In the genomic region with DNA sequence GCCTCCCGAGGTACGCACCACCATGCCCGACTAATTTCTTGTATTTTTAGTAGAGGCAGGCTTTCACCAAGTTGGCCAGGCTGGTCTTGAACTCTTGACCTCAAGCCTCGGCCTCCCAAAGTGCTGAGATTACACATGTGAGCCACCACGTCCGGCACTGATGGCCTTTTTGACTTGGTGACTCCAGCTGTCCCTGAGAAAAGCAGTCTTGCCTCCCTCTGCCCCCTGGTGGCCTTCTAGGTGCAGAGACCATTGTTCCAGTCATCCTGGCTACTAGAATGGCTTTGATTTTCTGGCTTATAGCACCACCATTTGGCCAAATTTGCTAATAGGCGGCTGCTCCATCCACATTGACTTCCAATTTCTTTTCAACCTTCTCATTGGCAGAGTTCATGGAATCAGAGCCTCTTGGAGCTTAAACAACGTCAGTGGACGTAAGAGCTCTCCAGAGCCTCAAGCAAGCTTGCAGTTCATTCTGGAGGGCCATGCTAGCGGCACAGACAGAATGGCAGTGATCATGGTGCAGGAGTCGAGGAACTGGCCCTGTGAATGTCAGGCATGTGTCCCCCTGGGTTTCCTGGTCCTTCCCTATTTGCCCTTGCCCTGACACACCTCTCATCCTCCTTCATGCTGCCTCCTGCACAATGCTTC, we compare ENCODE assay signal across 1 cellular context.
A peak's percentile ranks its signal among the peaks of the same experiment; 100 is the strongest.
TF ChIP-seq lines count a peak whose summit lies in the region.

No MANE protein-coding gene starts in this region.

TF ChIP-seq in HEK293, 187 proteins besides CTCF, POLR2A, EP300 and RAD21 (continued from another document):
- TF ChIP-seq, protein P1, sequence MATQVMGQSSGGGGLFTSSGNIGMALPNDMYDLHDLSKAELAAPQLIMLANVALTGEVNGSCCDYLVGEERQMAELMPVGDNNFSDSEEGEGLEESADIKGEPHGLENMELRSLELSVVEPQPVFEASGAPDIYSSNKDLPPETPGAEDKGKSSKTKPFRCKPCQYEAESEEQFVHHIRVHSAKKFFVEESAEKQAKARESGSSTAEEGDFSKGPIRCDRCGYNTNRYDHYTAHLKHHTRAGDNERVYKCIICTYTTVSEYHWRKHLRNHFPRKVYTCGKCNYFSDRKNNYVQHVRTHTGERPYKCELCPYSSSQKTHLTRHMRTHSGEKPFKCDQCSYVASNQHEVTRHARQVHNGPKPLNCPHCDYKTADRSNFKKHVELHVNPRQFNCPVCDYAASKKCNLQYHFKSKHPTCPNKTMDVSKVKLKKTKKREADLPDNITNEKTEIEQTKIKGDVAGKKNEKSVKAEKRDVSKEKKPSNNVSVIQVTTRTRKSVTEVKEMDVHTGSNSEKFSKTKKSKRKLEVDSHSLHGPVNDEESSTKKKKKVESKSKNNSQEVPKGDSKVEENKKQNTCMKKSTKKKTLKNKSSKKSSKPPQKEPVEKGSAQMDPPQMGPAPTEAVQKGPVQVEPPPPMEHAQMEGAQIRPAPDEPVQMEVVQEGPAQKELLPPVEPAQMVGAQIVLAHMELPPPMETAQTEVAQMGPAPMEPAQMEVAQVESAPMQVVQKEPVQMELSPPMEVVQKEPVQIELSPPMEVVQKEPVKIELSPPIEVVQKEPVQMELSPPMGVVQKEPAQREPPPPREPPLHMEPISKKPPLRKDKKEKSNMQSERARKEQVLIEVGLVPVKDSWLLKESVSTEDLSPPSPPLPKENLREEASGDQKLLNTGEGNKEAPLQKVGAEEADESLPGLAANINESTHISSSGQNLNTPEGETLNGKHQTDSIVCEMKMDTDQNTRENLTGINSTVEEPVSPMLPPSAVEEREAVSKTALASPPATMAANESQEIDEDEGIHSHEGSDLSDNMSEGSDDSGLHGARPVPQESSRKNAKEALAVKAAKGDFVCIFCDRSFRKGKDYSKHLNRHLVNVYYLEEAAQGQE (tag by site-specific recombination; IDR thresholded peaks at IDR 0.05): no peak
- TF ChIP-seq ZNF391 (tag by site-specific recombination; IDR thresholded peaks at IDR 0.05; ENCODE audit: borderline replicate concordance, low read depth) (peak; percentile 43; the same call in 1 of the 2 replicates), PRDM1 (tag by site-specific recombination; IDR thresholded peaks at IDR 0.05) (no peak), EGR2 (tag by site-specific recombination; IDR thresholded peaks at IDR 0.05; ENCODE audit: low read depth) (no peak), ZNF433 (tag by site-specific recombination; IDR thresholded peaks at IDR 0.05; ENCODE audit: low read depth) (no peak), ZXDB (tag by site-specific recombination; IDR thresholded peaks at IDR 0.05) (peak; percentile 62; the same call in 1 of the 2 replicates), ZNF747 (tag by site-specific recombination; IDR thresholded peaks at IDR 0.05) (no peak), OSR2 (tag by site-specific recombination; IDR thresholded peaks at IDR 0.05) (peak; percentile 16; the same call in 1 of the 2 replicates), ZNF274 (IDR thresholded peaks at IDR 0.05; ENCODE audit: low read length) (no peak), ZNF274 (tag by site-specific recombination; IDR thresholded peaks at IDR 0.05; ENCODE audit: borderline replicate concordance) (no peak), ZNF792 (tag by site-specific recombination; IDR thresholded peaks at IDR 0.05) (no peak), SP7 (tag by site-specific recombination; IDR thresholded peaks at IDR 0.05) (peak; percentile 69; the same call in 1 of the 2 replicates)
- TF ChIP-seq, protein P2, sequence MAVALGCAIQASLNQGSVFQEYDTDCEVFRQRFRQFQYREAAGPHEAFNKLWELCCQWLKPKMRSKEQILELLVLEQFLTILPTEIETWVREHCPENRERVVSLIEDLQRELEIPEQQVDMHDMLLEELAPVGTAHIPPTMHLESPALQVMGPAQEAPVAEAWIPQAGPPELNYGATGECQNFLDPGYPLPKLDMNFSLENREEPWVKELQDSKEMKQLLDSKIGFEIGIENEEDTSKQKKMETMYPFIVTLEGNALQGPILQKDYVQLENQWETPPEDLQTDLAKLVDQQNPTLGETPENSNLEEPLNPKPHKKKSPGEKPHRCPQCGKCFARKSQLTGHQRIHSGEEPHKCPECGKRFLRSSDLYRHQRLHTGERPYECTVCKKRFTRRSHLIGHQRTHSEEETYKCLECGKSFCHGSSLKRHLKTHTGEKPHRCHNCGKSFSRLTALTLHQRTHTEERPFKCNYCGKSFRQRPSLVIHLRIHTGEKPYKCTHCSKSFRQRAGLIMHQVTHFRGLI (tag by site-specific recombination; IDR thresholded peaks at IDR 0.05): peak; percentile 27; the same call in 1 of the 2 replicates
- TF ChIP-seq, protein P3, sequence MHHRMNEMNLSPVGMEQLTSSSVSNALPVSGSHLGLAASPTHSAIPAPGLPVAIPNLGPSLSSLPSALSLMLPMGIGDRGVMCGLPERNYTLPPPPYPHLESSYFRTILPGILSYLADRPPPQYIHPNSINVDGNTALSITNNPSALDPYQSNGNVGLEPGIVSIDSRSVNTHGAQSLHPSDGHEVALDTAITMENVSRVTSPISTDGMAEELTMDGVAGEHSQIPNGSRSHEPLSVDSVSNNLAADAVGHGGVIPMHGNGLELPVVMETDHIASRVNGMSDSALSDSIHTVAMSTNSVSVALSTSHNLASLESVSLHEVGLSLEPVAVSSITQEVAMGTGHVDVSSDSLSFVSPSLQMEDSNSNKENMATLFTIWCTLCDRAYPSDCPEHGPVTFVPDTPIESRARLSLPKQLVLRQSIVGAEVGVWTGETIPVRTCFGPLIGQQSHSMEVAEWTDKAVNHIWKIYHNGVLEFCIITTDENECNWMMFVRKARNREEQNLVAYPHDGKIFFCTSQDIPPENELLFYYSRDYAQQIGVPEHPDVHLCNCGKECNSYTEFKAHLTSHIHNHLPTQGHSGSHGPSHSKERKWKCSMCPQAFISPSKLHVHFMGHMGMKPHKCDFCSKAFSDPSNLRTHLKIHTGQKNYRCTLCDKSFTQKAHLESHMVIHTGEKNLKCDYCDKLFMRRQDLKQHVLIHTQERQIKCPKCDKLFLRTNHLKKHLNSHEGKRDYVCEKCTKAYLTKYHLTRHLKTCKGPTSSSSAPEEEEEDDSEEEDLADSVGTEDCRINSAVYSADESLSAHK (tag by site-specific recombination; IDR thresholded peaks at IDR 0.05): no peak
- TF ChIP-seq, protein P4, sequence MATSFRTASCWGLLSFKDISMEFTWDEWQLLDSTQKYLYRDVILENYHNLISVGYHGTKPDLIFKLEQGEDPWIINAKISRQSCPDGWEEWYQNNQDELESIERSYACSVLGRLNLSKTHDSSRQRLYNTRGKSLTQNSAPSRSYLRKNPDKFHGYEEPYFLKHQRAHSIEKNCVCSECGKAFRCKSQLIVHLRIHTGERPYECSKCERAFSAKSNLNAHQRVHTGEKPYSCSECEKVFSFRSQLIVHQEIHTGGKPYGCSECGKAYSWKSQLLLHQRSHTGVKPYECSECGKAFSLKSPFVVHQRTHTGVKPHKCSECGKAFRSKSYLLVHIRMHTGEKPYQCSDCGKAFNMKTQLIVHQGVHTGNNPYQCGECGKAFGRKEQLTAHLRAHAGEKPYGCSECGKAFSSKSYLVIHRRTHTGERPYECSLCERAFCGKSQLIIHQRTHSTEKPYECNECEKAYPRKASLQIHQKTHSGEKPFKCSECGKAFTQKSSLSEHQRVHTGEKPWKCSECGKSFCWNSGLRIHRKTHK (tag by site-specific recombination; IDR thresholded peaks at IDR 0.05): no peak
- TF ChIP-seq, protein P5, sequence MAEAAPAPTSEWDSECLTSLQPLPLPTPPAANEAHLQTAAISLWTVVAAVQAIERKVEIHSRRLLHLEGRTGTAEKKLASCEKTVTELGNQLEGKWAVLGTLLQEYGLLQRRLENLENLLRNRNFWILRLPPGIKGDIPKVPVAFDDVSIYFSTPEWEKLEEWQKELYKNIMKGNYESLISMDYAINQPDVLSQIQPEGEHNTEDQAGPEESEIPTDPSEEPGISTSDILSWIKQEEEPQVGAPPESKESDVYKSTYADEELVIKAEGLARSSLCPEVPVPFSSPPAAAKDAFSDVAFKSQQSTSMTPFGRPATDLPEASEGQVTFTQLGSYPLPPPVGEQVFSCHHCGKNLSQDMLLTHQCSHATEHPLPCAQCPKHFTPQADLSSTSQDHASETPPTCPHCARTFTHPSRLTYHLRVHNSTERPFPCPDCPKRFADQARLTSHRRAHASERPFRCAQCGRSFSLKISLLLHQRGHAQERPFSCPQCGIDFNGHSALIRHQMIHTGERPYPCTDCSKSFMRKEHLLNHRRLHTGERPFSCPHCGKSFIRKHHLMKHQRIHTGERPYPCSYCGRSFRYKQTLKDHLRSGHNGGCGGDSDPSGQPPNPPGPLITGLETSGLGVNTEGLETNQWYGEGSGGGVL (tag by site-specific recombination; IDR thresholded peaks at IDR 0.05): no peak
- TF ChIP-seq, protein P6, sequence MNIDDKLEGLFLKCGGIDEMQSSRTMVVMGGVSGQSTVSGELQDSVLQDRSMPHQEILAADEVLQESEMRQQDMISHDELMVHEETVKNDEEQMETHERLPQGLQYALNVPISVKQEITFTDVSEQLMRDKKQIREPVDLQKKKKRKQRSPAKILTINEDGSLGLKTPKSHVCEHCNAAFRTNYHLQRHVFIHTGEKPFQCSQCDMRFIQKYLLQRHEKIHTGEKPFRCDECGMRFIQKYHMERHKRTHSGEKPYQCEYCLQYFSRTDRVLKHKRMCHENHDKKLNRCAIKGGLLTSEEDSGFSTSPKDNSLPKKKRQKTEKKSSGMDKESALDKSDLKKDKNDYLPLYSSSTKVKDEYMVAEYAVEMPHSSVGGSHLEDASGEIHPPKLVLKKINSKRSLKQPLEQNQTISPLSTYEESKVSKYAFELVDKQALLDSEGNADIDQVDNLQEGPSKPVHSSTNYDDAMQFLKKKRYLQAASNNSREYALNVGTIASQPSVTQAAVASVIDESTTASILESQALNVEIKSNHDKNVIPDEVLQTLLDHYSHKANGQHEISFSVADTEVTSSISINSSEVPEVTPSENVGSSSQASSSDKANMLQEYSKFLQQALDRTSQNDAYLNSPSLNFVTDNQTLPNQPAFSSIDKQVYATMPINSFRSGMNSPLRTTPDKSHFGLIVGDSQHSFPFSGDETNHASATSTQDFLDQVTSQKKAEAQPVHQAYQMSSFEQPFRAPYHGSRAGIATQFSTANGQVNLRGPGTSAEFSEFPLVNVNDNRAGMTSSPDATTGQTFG (tag by site-specific recombination; IDR thresholded peaks at IDR 0.05; ENCODE audit: borderline replicate concordance): no peak
- TF ChIP-seq, protein P7, sequence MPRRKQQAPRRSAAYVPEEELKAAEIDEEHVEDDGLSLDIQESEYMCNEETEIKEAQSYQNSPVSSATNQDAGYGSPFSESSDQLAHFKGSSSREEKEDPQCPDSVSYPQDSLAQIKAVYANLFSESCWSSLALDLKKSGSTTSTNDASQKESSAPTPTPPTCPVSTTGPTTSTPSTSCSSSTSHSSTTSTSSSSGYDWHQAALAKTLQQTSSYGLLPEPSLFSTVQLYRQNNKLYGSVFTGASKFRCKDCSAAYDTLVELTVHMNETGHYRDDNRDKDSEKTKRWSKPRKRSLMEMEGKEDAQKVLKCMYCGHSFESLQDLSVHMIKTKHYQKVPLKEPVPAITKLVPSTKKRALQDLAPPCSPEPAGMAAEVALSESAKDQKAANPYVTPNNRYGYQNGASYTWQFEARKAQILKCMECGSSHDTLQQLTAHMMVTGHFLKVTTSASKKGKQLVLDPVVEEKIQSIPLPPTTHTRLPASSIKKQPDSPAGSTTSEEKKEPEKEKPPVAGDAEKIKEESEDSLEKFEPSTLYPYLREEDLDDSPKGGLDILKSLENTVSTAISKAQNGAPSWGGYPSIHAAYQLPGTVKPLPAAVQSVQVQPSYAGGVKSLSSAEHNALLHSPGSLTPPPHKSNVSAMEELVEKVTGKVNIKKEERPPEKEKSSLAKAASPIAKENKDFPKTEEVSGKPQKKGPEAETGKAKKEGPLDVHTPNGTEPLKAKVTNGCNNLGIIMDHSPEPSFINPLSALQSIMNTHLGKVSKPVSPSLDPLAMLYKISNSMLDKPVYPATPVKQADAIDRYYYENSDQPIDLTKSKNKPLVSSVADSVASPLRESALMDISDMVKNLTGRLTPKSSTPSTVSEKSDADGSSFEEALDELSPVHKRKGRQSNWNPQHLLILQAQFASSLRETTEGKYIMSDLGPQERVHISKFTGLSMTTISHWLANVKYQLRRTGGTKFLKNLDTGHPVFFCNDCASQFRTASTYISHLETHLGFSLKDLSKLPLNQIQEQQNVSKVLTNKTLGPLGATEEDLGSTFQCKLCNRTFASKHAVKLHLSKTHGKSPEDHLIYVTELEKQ (tag by site-specific recombination; IDR thresholded peaks at IDR 0.05; ENCODE audit: borderline replicate concordance): 0 out of 2 replicates have a peak, but pooled peaks have one; percentile 5
